Comparison of ENCODE assay signal across 1 cellular context in genomic region chr20:36118372-36118771, GRCh38.
A peak's percentile ranks its signal among the peaks of the same experiment; 100 is the strongest.
TF ChIP-seq lines count a peak whose summit lies in the region.

No MANE protein-coding gene starts in this region.

TF ChIP-seq in IMR-90, 13 proteins besides CTCF, POLR2A, EP300 and RAD21:
- TF ChIP-seq CEBPB (IDR thresholded peaks at IDR 0.05; ENCODE audit: low read depth, low read length): peak; percentile 91
- no peak for TF ChIP-seq MXI1 (IDR thresholded peaks at IDR 0.05; ENCODE audit: borderline replicate concordance, low read depth, low read length)
